In genomic region chr1:145999321-146000024, GRCh38 we compare ENCODE assay signal across 8 cellular contexts. TPM values are rescaled to one million over a fixed set of nuclear protein-coding genes. Genes with fewer than 3 reads are reported as not detected.
A peak's percentile ranks its signal among the peaks of the same experiment; 100 is the strongest.
DNase-seq lines count a peak whose midpoint lies in the region; ATAC-seq and TF ChIP-seq lines count a peak whose summit lies in the region.

No MANE protein-coding gene starts in this region.

- peaks cover 20% of the 10 kb centered on the region for H3K27me3 Mint-ChIP-seq in brain

- peak overlapping the region; percentile 73 for H3K27ac ChIP-seq in C4-2B

- no peaks in the 10 kb centered on the region for H3K36me3 ChIP-seq in mucosa of descending colon (ENCODE audit: low read depth)

- TF ChIP-seq CTCF in C4-2B (conservative IDR thresholded peaks at IDR 0.05) (no peak), brain (conservative IDR thresholded peaks at IDR 0.05) (no peak), mucosa of descending colon (IDR thresholded peaks at IDR 0.05) (no peak)

- H3K4me3 ChIP-seq in mucosa of descending colon: no peak overlapping the region

- H3K4me1 Mint-ChIP-seq in brain: peaks cover 38% of the 10 kb centered on the region

- intact Hi-C loops in mucosa of descending colon (cut with DNase I, micrococcal nuclease): no loop called here

- H3K9me3 Mint-ChIP-seq in brain: peaks cover 0 to 13% (median 0%) of the 10 kb centered on the region in 5 experiments

- no peaks in the 10 kb centered on the region for H3K9me3 ChIP-seq in mucosa of descending colon

- ATAC-seq in mucosa of descending colon: peak; percentile 50
- ATAC-seq in HG02678 (IDR thresholded peaks at IDR 0.05; ENCODE audit: unreplicated experiment): no peak
- no peak for ATAC-seq in GM21825 (IDR thresholded peaks at IDR 0.05; ENCODE audit: unreplicated experiment)

- H3K4me3 Mint-ChIP-seq in brain: peak overlapping the region; percentile 43 to 99 (median 89)

- DNase-seq in NCI-H2029 treated with DMSO at 0.1 percent for 48 hours (lab: John Stamatoyannopoulos, UW): peak; percentile 96
- DNase-seq in mucosa of descending colon: peak in 1 of 3 donors; percentile 61
- no peak for DNase-seq in SKM-1 (lab: John Stamatoyannopoulos, UW; ENCODE audit: unreplicated experiment)
- no peak for DNase-seq in Ammon's horn (ENCODE audit: low spot score)

- H3K4me1 ChIP-seq in mucosa of descending colon (ENCODE audit: low read depth): peaks cover 22% of the 10 kb centered on the region

- H3K36me3 Mint-ChIP-seq in brain: peaks cover 21% of the 10 kb centered on the region

- peak overlapping the region; percentile 35 to 100 (median 98) for H3K27ac Mint-ChIP-seq in brain

RNA-seq across cellular contexts. Expression of gene TXNIP, which starts 3.1 kb away (rescaled TPM):
- 115 TPM for polyA plus RNA-seq in brain (ENCODE audit: insufficient read depth, low read depth, low replicate concordance)
- total RNA-seq in mucosa of descending colon: 1,000 to 10,000 TPM in 1 of 3 donors, 100 to 1,000 TPM in 2; 683 to 1,682 (median 830) TPM

RNA-seq across cellular contexts. Expression of gene HJV, which starts 22.1 kb away (rescaled TPM):
- not detected for polyA plus RNA-seq in brain (ENCODE audit: insufficient read depth, low read depth, low replicate concordance)
- total RNA-seq in mucosa of descending colon: not detected

RNA-seq across cellular contexts. Expression of gene POLR3GL, which starts 35.0 kb away (rescaled TPM):
- polyA plus RNA-seq in brain (ENCODE audit: insufficient read depth, low read depth, low replicate concordance): 47.1 TPM
- 10 to 100 TPM; 15.7 to 26.8 (median 19.5) TPM for total RNA-seq in mucosa of descending colon

RNA-seq across cellular contexts. Expression of gene ANKRD34A, which starts 35.1 kb away (rescaled TPM):
- polyA plus RNA-seq in brain (ENCODE audit: insufficient read depth, low read depth, low replicate concordance): 7.3 TPM
- total RNA-seq in mucosa of descending colon: under 1 TPM; 0.14 to 0.63 (median 0.41) TPM

RNA-seq across cellular contexts. Expression of gene LIX1L, which starts 41.7 kb away (rescaled TPM):
- polyA plus RNA-seq in brain (ENCODE audit: insufficient read depth, low read depth, low replicate concordance): 23.2 TPM
- total RNA-seq in mucosa of descending colon: 10 to 100 TPM in 2 of 3 donors, 1 to 10 TPM in 1; 3.9 to 34.3 (median 10.2) TPM
